Comparison of ENCODE assay signal across 18 cellular contexts in the genomic region with DNA sequence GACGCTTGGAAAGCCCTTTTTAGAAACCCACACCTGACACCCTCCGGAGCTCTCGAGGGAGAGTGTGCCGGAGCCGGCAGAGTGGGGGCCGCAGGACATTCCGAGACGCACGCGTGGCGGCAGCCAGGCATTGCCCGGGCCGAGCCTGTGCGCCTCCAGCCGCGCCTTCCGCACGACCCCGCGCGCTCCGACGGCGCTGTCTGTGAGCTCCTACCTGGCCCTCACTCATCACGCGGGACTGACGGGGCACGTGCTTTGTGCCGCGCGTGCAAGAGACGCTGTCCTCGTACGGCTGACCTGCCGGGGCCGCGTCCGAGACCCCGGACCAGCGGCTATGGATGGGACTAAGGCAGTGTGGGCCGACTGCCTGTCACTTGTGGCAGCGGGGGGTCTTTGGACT. TPM values are rescaled to one million over a fixed set of nuclear protein-coding genes. Genes with fewer than 3 reads are reported as not detected.
DNase-seq lines count a peak whose midpoint lies in the region; FAIRE-seq and TF ChIP-seq lines count a peak whose summit lies in the region.
"Had no signal": no experiment of that assay in that cellular context is flagged by ENCODE, and none has a peak within 500 bp of the region (broad histone marks: within the 10 kb centered on the region; RNA-seq: fewer than 3 reads in every experiment).

No MANE protein-coding gene starts in this region.

- no peaks in the 10 kb centered on the region for H3K36me3 ChIP-seq in BLaER1 treated with 17β-estradiol and CSF1 and Interleukin-3, amounts not matched to agents 10 nM and 100 nM

- peaks cover 68 to 76% (median 71%) of the 10 kb centered on the region in 10 experiments for H3K4me1 ChIP-seq in BLaER1 treated with 17β-estradiol and CSF1 and Interleukin-3, amounts not matched to agents 10 nM and 100 nM

- peak overlapping the region in 9 of 11 experiments; percentile 62 to 97 (median 86); a peak in 17 of 22 replicates for H3K4me2 ChIP-seq in BLaER1 treated with 17β-estradiol and CSF1 and Interleukin-3, amounts not matched to agents 10 nM and 100 nM

- no peak for FAIRE-seq in frontal cortex (lab: Jason Lieb, UNC)
- FAIRE-seq: G401.6, GM12892, H1 had no signal

- peaks cover 9 to 32% (median 16%) of the 10 kb centered on the region in 11 experiments for H3K27me3 ChIP-seq in BLaER1 treated with 17β-estradiol and CSF1 and Interleukin-3, amounts not matched to agents 10 nM and 100 nM
- H3K27me3 ChIP-seq in dorsolateral prefrontal cortex, result peaks cover 0 to 33% (median 11%) of the 10 kb centered on the region in 45 donors

- TF ChIP-seq CTCF in dorsolateral prefrontal cortex (IDR thresholded peaks at IDR 0.05 in 54 of 56, conservative IDR thresholded peaks at IDR 0.05 in 2 of 56; ENCODE audit: low read depth in 1 of 56, partially characterized antibody in 56 of 56), result no peak

- no peak overlapping the region for H3K9ac ChIP-seq in BLaER1 treated with 17β-estradiol and CSF1 and Interleukin-3, amounts not matched to agents 10 nM and 100 nM
- H3K9ac ChIP-seq: GM23248 had no signal

- H3K4me3 ChIP-seq in BLaER1 treated with 17β-estradiol and CSF1 and Interleukin-3, amounts not matched to agents 10 nM and 100 nM, result no peak overlapping the region
- peak overlapping the region in 36 of 59 donors; percentile 2 to 69 (median 29) for H3K4me3 ChIP-seq in dorsolateral prefrontal cortex
- H3K4me3 ChIP-seq: GM23248 had no signal

- 0 out of 22 replicates have a peak overlapping the region, but pooled peaks of 1 of the 11 experiments have one; percentile 29 for H3K27ac ChIP-seq in BLaER1 treated with 17β-estradiol and CSF1 and Interleukin-3, amounts not matched to agents 10 nM and 100 nM
- H3K27ac ChIP-seq in angular gyrus (ENCODE audit: low read depth, low read length) (peak overlapping the region; percentile 64), dorsolateral prefrontal cortex (peak overlapping the region in 35 of 59 donors; percentile 10 to 93 (median 56))
- H3K27ac ChIP-seq: GM23248 had no signal

- DNase-seq in dorsolateral prefrontal cortex (peak in 1 of 10 donors; percentile 34), superior temporal gyrus (ENCODE audit: extremely low spot score) (peak; percentile 17), frontal cortex (ENCODE audit: low spot score in 2 of 2) (no peak), foreskin melanocyte (no peak), NCI-H524 (lab: John Stamatoyannopoulos, UW) (no peak)
- DNase-seq: Calu3, COR-L47, DMS53, DMS79 treated with DMSO at 0.1 percent for 48 hours, GM23248, H7, HCEC 1CT had no signal

- H4K20me1 ChIP-seq in BLaER1 treated with 17β-estradiol and CSF1 and Interleukin-3, amounts not matched to agents 10 nM and 100 nM, result peaks cover 0 to 5% (median 0%) of the 10 kb centered on the region in 11 experiments; a peak in 2 of 22 replicates

- intact Hi-C loops in dorsolateral prefrontal cortex (cut with DNase I), result no loop called here

- H3K9me3 ChIP-seq in BLaER1 treated with 17β-estradiol and CSF1 and Interleukin-3, amounts not matched to agents 10 nM and 100 nM (replicated peaks in 1 of 11), result no peaks in the 10 kb centered on the region

RNA-seq across cellular contexts. Expression of a gene that starts 5.2 kb away (rescaled TPM):
- total RNA-seq in dorsolateral prefrontal cortex, result 100 to 1,000 TPM in 37 of 120 experiments, 10 to 100 TPM in 83; 22.8 to 134 (median 90.1) TPM
- total RNA-seq in frontal cortex, result 4.9 TPM
- total RNA-seq: CD4-positive, alpha-beta memory T cell had no signal

Comparison
In these comparisons a context has a peak if more than half of its experiments do, and no peak if none do; other contexts are left out.
1. H3K4me3 ChIP-seq: peak in dorsolateral prefrontal cortex (36 of 59); none in BLaER1 treated with 17β-estradiol and CSF1 and Interleukin-3, amounts not matched to agents 10 nM and 100 nM (0 of 10).